Comparison of ENCODE assay signal across 10 cellular contexts in the genomic region with DNA sequence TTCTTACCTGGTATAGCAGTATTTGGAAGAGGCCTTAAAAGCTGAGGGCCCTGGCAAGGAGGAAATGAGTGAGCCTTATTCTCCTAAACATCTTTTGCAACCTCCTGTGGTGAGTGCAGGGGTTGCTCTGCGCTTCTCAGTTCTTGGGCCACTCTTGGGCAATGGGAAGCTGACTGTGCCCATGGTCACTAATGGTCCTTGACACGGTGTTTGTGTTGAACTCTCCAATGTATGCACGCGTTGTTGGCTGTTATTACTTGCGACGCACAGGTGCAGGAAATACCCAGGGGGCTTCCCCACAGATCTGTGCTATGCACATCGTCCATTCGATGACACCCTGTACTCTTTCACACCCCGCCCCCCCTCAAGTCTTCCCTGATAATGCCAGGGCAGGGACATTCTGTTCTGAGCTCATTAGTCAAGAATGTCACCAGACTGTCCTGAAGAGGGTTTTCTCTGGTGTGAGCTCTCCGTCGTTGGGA.
DNase-seq lines count a peak whose midpoint lies in the region; ATAC-seq and TF ChIP-seq lines count a peak whose summit lies in the region.
"Had no signal": no experiment of that assay in that cellular context is flagged by ENCODE, and none has a peak within 500 bp of the region (broad histone marks: within the 10 kb centered on the region; RNA-seq: fewer than 3 reads in every experiment).

No MANE protein-coding gene starts in this region.

- H3K36me3 ChIP-seq in testis (ENCODE audit: low read depth, missing control alignments) = no peaks in the 10 kb centered on the region
- H3K36me3 ChIP-seq in esophagus muscularis mucosa = no peaks in the 10 kb centered on the region
- no peaks in the 10 kb centered on the region for H3K36me3 ChIP-seq in HAP-1 (replicated peaks)

- no peak overlapping the region for H3K4me3 Mint-ChIP-seq in naive thymus-derived CD8-positive, alpha-beta T cell

- no peaks in the 10 kb centered on the region for H3K9me3 ChIP-seq in testis
- no peaks in the 10 kb centered on the region for H3K9me3 ChIP-seq in esophagus muscularis mucosa
- H3K9me3 ChIP-seq in HAP-1 = no peaks in the 10 kb centered on the region

- no peaks in the 10 kb centered on the region for H3K4me1 Mint-ChIP-seq in naive thymus-derived CD8-positive, alpha-beta T cell

- H3K4me1 ChIP-seq in testis (no peaks in the 10 kb centered on the region), esophagus muscularis mucosa (no peaks in the 10 kb centered on the region), HAP-1 (no peaks in the 10 kb centered on the region)

- TF ChIP-seq POLR2A in testis (IDR thresholded peaks at IDR 0.05) (no peak), esophagus muscularis mucosa (IDR thresholded peaks at IDR 0.05; ENCODE audit: low read depth) (no peak)

- no peak overlapping the region for H3K27ac ChIP-seq in testis
- H3K27ac ChIP-seq in esophagus muscularis mucosa (replicated peaks in 1 of 4) = no peak overlapping the region
- H3K27ac ChIP-seq: 22Rv1 had no signal

- peaks cover 8 to 33% (median 22%) of the 10 kb centered on the region in 5 donors for H3K27me3 Mint-ChIP-seq in naive thymus-derived CD8-positive, alpha-beta T cell

- peaks cover 0 to 12% (median 0%) of the 10 kb centered on the region in 9 donors for H3K9me3 Mint-ChIP-seq in naive thymus-derived CD8-positive, alpha-beta T cell

- POLR2A ChIA-PET in naive thymus-derived CD8-positive, alpha-beta T cell (lab: Charles Lee) = no interaction called here

- WGBS in testis, 2 donors = 64 to 80% methylated on average over 8 to 11 of the region's 11 CpGs
- 80% methylated on average over 11 of the region's 11 CpGs for WGBS in esophagus muscularis mucosa

- TF ChIP-seq CTCF in testis (IDR thresholded peaks at IDR 0.05) = no peak
- no peak for TF ChIP-seq CTCF in esophagus muscularis mucosa (IDR thresholded peaks at IDR 0.05)

- peak; percentile 70 for ATAC-seq in HG02763 (IDR thresholded peaks at IDR 0.05; ENCODE audit: unreplicated experiment)
- ATAC-seq in naive thymus-derived CD8-positive, alpha-beta T cell = no peak

- DNase-seq in DMS53 (lab: John Stamatoyannopoulos, UW) = peak; percentile 10
- DNase-seq in DMS53 treated with DMSO at 0.1 percent for 48 hours (lab: John Stamatoyannopoulos, UW; ENCODE audit: unreplicated experiment) = no peak
- DNase-seq in NOMO-1 (lab: John Stamatoyannopoulos, UW; ENCODE audit: unreplicated experiment in 2 of 2) = peak; percentile 81 to 87
- DNase-seq in testis = peak; percentile 18
- DNase-seq in esophagus muscularis mucosa (ENCODE audit: extremely low spot score) = no peak
- DNase-seq in naive thymus-derived CD8-positive, alpha-beta T cell = no peak
- no peak for DNase-seq in HAP-1 (ENCODE audit: low spot score in 2 of 2)
- DNase-seq: activated T-cell treated with anti-CD3 and anti-CD28 coated beads, Interleukin-2, amount 50 U/mL, for 1 hour had no signal

- H3K4me3 ChIP-seq in testis (no peak overlapping the region), esophagus muscularis mucosa (no peak overlapping the region), HAP-1 (no peak overlapping the region)

- no peaks in the 10 kb centered on the region for H3K36me3 Mint-ChIP-seq in naive thymus-derived CD8-positive, alpha-beta T cell

- no peak overlapping the region for H3K27ac Mint-ChIP-seq in naive thymus-derived CD8-positive, alpha-beta T cell

- H3K27me3 ChIP-seq in testis (no peaks in the 10 kb centered on the region), esophagus muscularis mucosa (no peaks in the 10 kb centered on the region), HAP-1 (ENCODE audit: low read depth) (no peaks in the 10 kb centered on the region)

- intact Hi-C loops in testis (cut with DNase I; ENCODE audit: low total_unique reads) = no loop called here
- intact Hi-C loops in esophagus muscularis mucosa (cut with DNase I) = no loop called here

- in situ Hi-C loops in HAP-1 (cut with MboI; ENCODE audit: low sequenced_read_pairs) = no loop called here

- no peak for TF ChIP-seq EP300 in esophagus muscularis mucosa (IDR thresholded peaks at IDR 0.05)

Comparison
In these comparisons a context has a peak if more than half of its experiments do, and no peak if none do; other contexts are left out.
1. DNase-seq: peak in DMS53 (single experiment), NOMO-1 (2 of 2) and testis (single experiment); none in DMS53 treated with DMSO at 0.1 percent for 48 hours (single experiment), esophagus muscularis mucosa (single experiment), naive thymus-derived CD8-positive, alpha-beta T cell (0 of 10) and HAP-1 (0 of 2).